In genomic region chr5:143031781-143032724, GRCh38 we compare ENCODE assay signal across 21 cellular contexts.
DNase-seq lines count a peak whose midpoint lies in the region; ATAC-seq and TF ChIP-seq lines count a peak whose summit lies in the region.
"Had no signal": no experiment of that assay in that cellular context is flagged by ENCODE, and none has a peak within 500 bp of the region (broad histone marks: within the 10 kb centered on the region; RNA-seq: fewer than 3 reads in every experiment).

No MANE protein-coding gene starts in this region.

- H3K79me2 ChIP-seq in smooth muscle cell (ENCODE audit: low read depth) (no peaks in the 10 kb centered on the region), PC-9 (ENCODE audit: low read depth) (no peaks in the 10 kb centered on the region)

- peaks cover 12% of the 10 kb centered on the region for H3K36me3 Mint-ChIP-seq in activated CD8-positive, alpha-beta T cell treated with anti-CD3 and anti-CD28 coated beads for 36 hours (ENCODE audit: low read depth)
- H3K36me3 Mint-ChIP-seq in activated CD8-positive, alpha-beta T cell treated with anti-CD3 and anti-CD28 coated beads, Interleukin-2, amount 10 ng/mL, durations not matched to agents 7 days and 5 days (ENCODE audit: low read depth): peaks cover 29% of the 10 kb centered on the region
- no peaks in the 10 kb centered on the region for H3K36me3 Mint-ChIP-seq in endodermal cell (ENCODE audit: low read depth)

- no peak for TF ChIP-seq EP300 in transverse colon (IDR thresholded peaks at IDR 0.05; ENCODE audit: low read depth)

- H3K27me3 ChIP-seq in endodermal cell (ENCODE audit: control insufficient read depth, insufficient read depth, low read length, poor library complexity, severe bottlenecking) (no peaks in the 10 kb centered on the region), smooth muscle cell (ENCODE audit: low read depth) (no peaks in the 10 kb centered on the region), transverse colon (no peaks in the 10 kb centered on the region), PC-9 (ENCODE audit: insufficient read depth, low read depth) (no peaks in the 10 kb centered on the region)
- H3K27me3 ChIP-seq: left lung, upper lobe of right lung had no signal

- in situ Hi-C loops in transverse colon (cut with MboI; ENCODE audit: low pct_ligation_motif_present in 1 of 4, low pct_unique_long_range_greater_than_20kb in 1 of 4, low sequenced_read_pairs in 3 of 4): no loop called here

- POLR2A ChIA-PET in activated CD8-positive, alpha-beta T cell treated with anti-CD3 and anti-CD28 coated beads for 36 hours (lab: Charles Lee): no interaction called here
- POLR2A ChIA-PET in activated CD8-positive, alpha-beta T cell treated with anti-CD3 and anti-CD28 coated beads, Interleukin-2, amount 10 ng/mL, durations not matched to agents 7 days and 5 days (lab: Charles Lee): no interaction called here
- POLR2A ChIA-PET in PC-9 (lab: Charles Lee; ENCODE audit: unreplicated experiment): no interaction called here

- H3K4me1 Mint-ChIP-seq in activated CD8-positive, alpha-beta T cell treated with anti-CD3 and anti-CD28 coated beads for 36 hours (ENCODE audit: low read depth): peaks cover 66% of the 10 kb centered on the region
- peaks cover 42% of the 10 kb centered on the region for H3K4me1 Mint-ChIP-seq in activated CD8-positive, alpha-beta T cell treated with anti-CD3 and anti-CD28 coated beads, Interleukin-2, amount 10 ng/mL, durations not matched to agents 7 days and 5 days (ENCODE audit: low read depth)
- peaks cover 50% of the 10 kb centered on the region for H3K4me1 Mint-ChIP-seq in endodermal cell
- H3K4me1 Mint-ChIP-seq: neural crest cell had no signal

- H3F3A ChIP-seq in smooth muscle cell (ENCODE audit: low read depth) (no peaks in the 10 kb centered on the region), PC-9 (ENCODE audit: insufficient read depth, low read depth) (peaks cover 4% of the 10 kb centered on the region)

- H3K27ac Mint-ChIP-seq in activated CD8-positive, alpha-beta T cell treated with anti-CD3 and anti-CD28 coated beads for 36 hours: peak overlapping the region; percentile 50
- no peak overlapping the region for H3K27ac Mint-ChIP-seq in activated CD8-positive, alpha-beta T cell treated with anti-CD3 and anti-CD28 coated beads, Interleukin-2, amount 10 ng/mL, durations not matched to agents 7 days and 5 days
- H3K27ac Mint-ChIP-seq in endodermal cell: peak overlapping the region; percentile 76
- H3K27ac Mint-ChIP-seq: activated CD4-positive, alpha-beta memory T cell treated with anti-CD3 and anti-CD28 coated beads, Interleukin-2, amount 10 ng/mL, durations not matched to agents 7 days and 5 days; activated naive CD8-positive, alpha-beta T cell; CD8-positive, alpha-beta T cell; T-cell had no signal

- no peak for DNase-seq in activated CD8-positive, alpha-beta T cell treated with anti-CD3 and anti-CD28 coated beads for 36 hours
- no peak for DNase-seq in activated CD8-positive, alpha-beta T cell treated with anti-CD3 and anti-CD28 coated beads, Interleukin-2, amount 10 ng/mL, durations not matched to agents 7 days and 5 days
- DNase-seq in NCI-H82 (lab: John Stamatoyannopoulos, UW) (peak; percentile 98), endodermal cell (no peak), smooth muscle cell (lab: John Stamatoyannopoulos, UW; ENCODE audit: unreplicated experiment) (no peak), transverse colon (no peak), PC-9 (no peak)
- DNase-seq: activated CD4-positive, alpha-beta memory T cell treated with anti-CD3 and anti-CD28 coated beads, Interleukin-2, amount 10 ng/mL, durations not matched to agents 7 days and 5 days; activated T-cell treated with anti-CD3 and anti-CD28 coated beads, Interleukin-2, amount 50 U/mL, for 48 hours; CD8-positive, alpha-beta T cell; dermis blood vessel endothelial cell; HCEC 1CT; KBM-7; left lung; NCI-H1048; stimulated activated naive CD8-positive, alpha-beta T cell treated with anti-CD3 and anti-CD28 coated beads, Interleukin-15, Interleukin-2, amounts not matched to agents 100 U/mL and 50 U/mL, for 24 hours; T-cell; upper lobe of right lung had no signal

- no peaks in the 10 kb centered on the region for H3K9me2 ChIP-seq in PC-9 (ENCODE audit: insufficient read depth)

- 69 to 82% methylated on average over 9 to 13 of the region's 13 CpGs for WGBS in endodermal cell (ENCODE audit: insufficient coverage in 1 of 2, insufficient read length in 1 of 2), 2 experiments
- WGBS in smooth muscle cell (ENCODE audit: low lambda C conversion rate): 59% methylated on average over 13 of the region's 13 CpGs
- 86 to 89% methylated on average over 13 of the region's 13 CpGs for WGBS in transverse colon (ENCODE audit: low coverage in 1 of 2), 2 donors

- no peak overlapping the region for H3K9ac ChIP-seq in endodermal cell (ENCODE audit: extremely low read depth, low read length, poor library complexity, severe bottlenecking)
- H3K9ac ChIP-seq in smooth muscle cell (ENCODE audit: low read depth): no peak overlapping the region

- H3K4me2 ChIP-seq in smooth muscle cell (no peak overlapping the region), PC-9 (no peak overlapping the region)

- peaks cover 7% of the 10 kb centered on the region for H3K4me1 ChIP-seq in endodermal cell (ENCODE audit: control insufficient read depth, insufficient read depth, low read length)
- peaks cover 12% of the 10 kb centered on the region for H3K4me1 ChIP-seq in smooth muscle cell (ENCODE audit: low read depth)
- no peaks in the 10 kb centered on the region for H3K4me1 ChIP-seq in transverse colon
- no peaks in the 10 kb centered on the region for H3K4me1 ChIP-seq in PC-9 (replicated peaks; ENCODE audit: insufficient read depth)

- no peaks in the 10 kb centered on the region for H3K27me3 Mint-ChIP-seq in activated CD8-positive, alpha-beta T cell treated with anti-CD3 and anti-CD28 coated beads for 36 hours
- no peaks in the 10 kb centered on the region for H3K27me3 Mint-ChIP-seq in activated CD8-positive, alpha-beta T cell treated with anti-CD3 and anti-CD28 coated beads, Interleukin-2, amount 10 ng/mL, durations not matched to agents 7 days and 5 days (ENCODE audit: low read depth)
- H3K27me3 Mint-ChIP-seq in endodermal cell (ENCODE audit: insufficient read depth): no peaks in the 10 kb centered on the region
- H3K27me3 Mint-ChIP-seq: activated naive CD8-positive, alpha-beta T cell; T-cell had no signal

- TF ChIP-seq CTCF in activated CD8-positive, alpha-beta T cell treated with anti-CD3 and anti-CD28 coated beads for 36 hours (IDR thresholded peaks at IDR 0.05): no peak
- TF ChIP-seq CTCF in endodermal cell (conservative IDR thresholded peaks at IDR 0.05): no peak
- TF ChIP-seq CTCF in smooth muscle cell (IDR thresholded peaks at IDR 0.05; ENCODE audit: borderline replicate concordance, insufficient read depth, poor library complexity, severe bottlenecking): no peak
- TF ChIP-seq CTCF in transverse colon (IDR thresholded peaks at IDR 0.05): no peak
- no peak for TF ChIP-seq CTCF in PC-9 (conservative IDR thresholded peaks at IDR 0.05)

- H3K9me3 ChIP-seq in endodermal cell (ENCODE audit: control insufficient read depth, low read length) (no peaks in the 10 kb centered on the region), smooth muscle cell (replicated peaks; ENCODE audit: low read depth) (no peaks in the 10 kb centered on the region), transverse colon (no peaks in the 10 kb centered on the region), PC-9 (ENCODE audit: insufficient read depth, low read depth) (peaks cover 5% of the 10 kb centered on the region; the same call in 1 of the 2 replicates)
- H3K9me3 ChIP-seq: left lung, upper lobe of right lung had no signal

- H4K20me1 ChIP-seq in smooth muscle cell (ENCODE audit: low read depth): no peaks in the 10 kb centered on the region
- H4K20me1 ChIP-seq in PC-9 (ENCODE audit: insufficient read depth): no peaks in the 10 kb centered on the region; the same call in 1 of the 2 replicates

- ATAC-seq in activated CD8-positive, alpha-beta T cell treated with anti-CD3 and anti-CD28 coated beads for 36 hours: no peak
- no peak for ATAC-seq in activated CD8-positive, alpha-beta T cell treated with anti-CD3 and anti-CD28 coated beads, Interleukin-2, amount 10 ng/mL, durations not matched to agents 7 days and 5 days
- no peak for ATAC-seq in HG03432 (IDR thresholded peaks at IDR 0.05; ENCODE audit: unreplicated experiment)
- ATAC-seq: CD8-positive, alpha-beta T cell; left lung; T-cell; upper lobe of right lung had no signal

- CTCF ChIA-PET in activated CD8-positive, alpha-beta T cell treated with anti-CD3 and anti-CD28 coated beads for 36 hours (lab: Charles Lee): interaction anchor here (1.0 kb wide), 1 partner anchor 8 kb away, joined by 3 read pairs; no protein-coding TSS in a partner anchor
- CTCF ChIA-PET in activated CD8-positive, alpha-beta T cell treated with anti-CD3 and anti-CD28 coated beads, Interleukin-2, amount 10 ng/mL, durations not matched to agents 7 days and 5 days (lab: Charles Lee): no interaction called here
- CTCF ChIA-PET in PC-9 (lab: Charles Lee): interaction anchor here (0.6 to 0.7 kb wide), 3 partner anchors 12 to 455 kb away, joined by 3 to 4 read pairs (median 4); no protein-coding TSS in a partner anchor

- no peak overlapping the region for H3K27ac ChIP-seq in endodermal cell (ENCODE audit: low read depth, low read length)
- peak overlapping the region; percentile 72 for H3K27ac ChIP-seq in smooth muscle cell (ENCODE audit: low read depth)
- no peak overlapping the region for H3K27ac ChIP-seq in transverse colon
- H3K27ac ChIP-seq in PC-9: no peak overlapping the region
- H3K27ac ChIP-seq: left lung, upper lobe of right lung had no signal

- H2AFZ ChIP-seq in smooth muscle cell (ENCODE audit: low read depth) (no peak overlapping the region), PC-9 (no peak overlapping the region)

- no peak overlapping the region for H3K4me3 Mint-ChIP-seq in activated CD8-positive, alpha-beta T cell treated with anti-CD3 and anti-CD28 coated beads for 36 hours
- no peak overlapping the region for H3K4me3 Mint-ChIP-seq in activated CD8-positive, alpha-beta T cell treated with anti-CD3 and anti-CD28 coated beads, Interleukin-2, amount 10 ng/mL, durations not matched to agents 7 days and 5 days
- H3K4me3 Mint-ChIP-seq in endodermal cell: no peak overlapping the region
- H3K4me3 Mint-ChIP-seq: activated CD4-positive, alpha-beta memory T cell treated with anti-CD3 and anti-CD28 coated beads, Interleukin-2, amount 10 ng/mL, durations not matched to agents 7 days and 5 days; activated naive CD8-positive, alpha-beta T cell; CD8-positive, alpha-beta T cell; neural crest cell had no signal

- intact Hi-C loops in activated CD8-positive, alpha-beta T cell treated with anti-CD3 and anti-CD28 coated beads for 36 hours (cut with micrococcal nuclease): loop anchor here (5.0 kb wide), 1 partner anchor 190 kb away; no protein-coding TSS in a partner anchor
- intact Hi-C loops in transverse colon (cut with DNase I; ENCODE audit: low total_unique reads) (no loop called here), PC-9 (cut with micrococcal nuclease; ENCODE audit: unreplicated experiment) (no loop called here)

- no TSS peak for BruUV-seq in PC-9 (replicated peaks; lab: Mats Ljungman, UMichigan)

- TF ChIP-seq POLR2A in transverse colon (IDR thresholded peaks at IDR 0.05): no peak

- no peaks in the 10 kb centered on the region for H3K36me3 ChIP-seq in endodermal cell (ENCODE audit: control insufficient read depth, insufficient read depth, low read length)
- no peaks in the 10 kb centered on the region for H3K36me3 ChIP-seq in smooth muscle cell (ENCODE audit: low read depth)
- H3K36me3 ChIP-seq in transverse colon: no peaks in the 10 kb centered on the region
- no peaks in the 10 kb centered on the region for H3K36me3 ChIP-seq in PC-9 (ENCODE audit: low read depth)
- H3K36me3 ChIP-seq: upper lobe of right lung had no signal

- no peak overlapping the region for H3K4me3 ChIP-seq in endodermal cell (ENCODE audit: low read length)
- no peak overlapping the region for H3K4me3 ChIP-seq in smooth muscle cell
- H3K4me3 ChIP-seq in transverse colon: no peak overlapping the region
- no peak overlapping the region for H3K4me3 ChIP-seq in PC-9
- H3K4me3 ChIP-seq: left lung, upper lobe of right lung had no signal

- H3K9me3 Mint-ChIP-seq in activated CD8-positive, alpha-beta T cell treated with anti-CD3 and anti-CD28 coated beads for 36 hours: peaks cover 2% of the 10 kb centered on the region
- no peaks in the 10 kb centered on the region for H3K9me3 Mint-ChIP-seq in activated CD8-positive, alpha-beta T cell treated with anti-CD3 and anti-CD28 coated beads, Interleukin-2, amount 10 ng/mL, durations not matched to agents 7 days and 5 days (ENCODE audit: insufficient read depth)
- H3K9me3 Mint-ChIP-seq in endodermal cell: no peaks in the 10 kb centered on the region
- H3K9me3 Mint-ChIP-seq: activated CD4-positive, alpha-beta memory T cell treated with anti-CD3 and anti-CD28 coated beads, Interleukin-2, amount 10 ng/mL, durations not matched to agents 7 days and 5 days; CD8-positive, alpha-beta T cell; neural crest cell; T-cell had no signal
